8 cellular contexts compared by ENCODE assay signal in the genomic region with DNA sequence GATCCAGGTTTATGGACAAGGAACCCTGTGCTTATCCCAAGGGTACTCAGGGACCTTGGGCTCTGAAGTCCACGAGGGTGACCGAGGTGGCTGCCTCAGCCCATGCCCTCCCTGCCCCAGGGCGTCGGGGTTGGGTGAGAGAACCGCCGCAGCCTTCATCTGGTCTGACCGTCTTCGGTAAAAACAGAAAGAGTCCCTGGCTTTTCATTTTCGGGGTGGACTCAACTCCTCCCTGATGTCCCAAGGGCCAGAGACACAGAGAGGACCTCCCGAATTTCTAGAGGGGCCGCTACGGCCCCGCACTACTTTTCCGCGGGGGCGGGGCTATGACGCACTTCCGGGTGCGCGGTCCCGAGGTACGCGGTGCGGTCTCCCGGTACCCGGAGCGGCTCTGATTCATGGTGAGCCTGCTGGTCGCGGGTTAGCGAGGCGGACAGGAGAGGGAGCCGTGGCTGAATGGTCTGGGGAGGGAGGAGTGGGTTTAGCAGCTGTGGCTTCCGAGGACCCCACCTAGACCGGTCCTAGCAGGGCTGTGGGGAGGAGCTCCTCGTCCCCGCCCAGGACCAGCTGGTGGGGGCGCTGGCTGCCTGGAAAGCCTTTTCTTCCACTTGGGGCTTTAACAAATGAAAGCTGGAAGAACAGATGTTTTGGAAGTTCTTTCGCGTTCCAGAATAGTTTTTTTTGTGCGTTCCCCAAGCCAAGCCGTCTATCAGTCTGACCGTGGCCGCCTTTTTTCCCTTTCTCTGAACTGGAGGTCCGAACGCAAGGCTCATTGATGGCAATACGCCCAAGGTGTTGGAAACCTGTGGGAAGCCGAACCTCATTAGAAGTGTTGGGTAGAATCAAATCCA. TPM values are rescaled to one million over a fixed set of nuclear protein-coding genes. Genes with fewer than 3 reads are reported as not detected.
DNase-seq lines count a peak whose midpoint lies in the region; ATAC-seq and TF ChIP-seq lines count a peak whose summit lies in the region.

Gene ZSCAN21, plus strand, starts transcription at position 334 of the 851 bp plus-strand sequence. CDS start 7,233 bp downstream, outside the sequence.

- H3K4me3 ChIP-seq in H7 (ENCODE audit: insufficient read depth, low read depth, low read length), result peak within 1 kb of the TSS; percentile 71
- peak within 1 kb of the TSS; percentile 82 for H3K4me3 ChIP-seq in MG63
- peak within 1 kb of the TSS; percentile 94 for H3K4me3 ChIP-seq in SK-N-MC

- no peaks in the 10 kb centered on the region; the same call in 1 of the 2 replicates for H3K36me3 ChIP-seq in H7 (replicated peaks; ENCODE audit: control insufficient read depth, insufficient read depth, low read length)
- H3K36me3 ChIP-seq in MG63, result no peaks in the 10 kb centered on the region
- H3K36me3 ChIP-seq in SK-N-MC (ENCODE audit: insufficient read depth, low read length), result no peaks in the 10 kb centered on the region

- H3K27me3 ChIP-seq in H7 (ENCODE audit: control insufficient read depth, insufficient read depth, low read length), result no peaks in the 10 kb centered on the region
- H3K27me3 ChIP-seq in MG63, result no peaks in the 10 kb centered on the region

- peak within 1 kb of the TSS; percentile 92 for H3K9ac ChIP-seq in SK-N-MC (ENCODE audit: insufficient read length)

- no peaks in the 10 kb centered on the region for H3K9me3 Mint-ChIP-seq in activated naive CD4-positive, alpha-beta T cell treated with anti-CD3 and anti-CD28 coated beads, Interleukin-2, amount 50 U/mL, for 72 hours

- peak; percentile 94 to 98 for ATAC-seq in activated naive CD4-positive, alpha-beta T cell treated with anti-CD3 and anti-CD28 coated beads, Interleukin-2, amount 50 U/mL, for 72 hours
- ATAC-seq in omental fat pad (ENCODE audit: low FRiP score), result peak; percentile 98

- no peaks in the 10 kb centered on the region for H3K9me3 ChIP-seq in MG63
- no peaks in the 10 kb centered on the region for H3K9me3 ChIP-seq in SK-N-MC (ENCODE audit: low read depth, low read length)

- no peak for TF ChIP-seq CTCF in omental fat pad (IDR thresholded peaks at IDR 0.05)

- no peaks in the 10 kb centered on the region for H3K36me3 Mint-ChIP-seq in activated naive CD4-positive, alpha-beta T cell treated with anti-CD3 and anti-CD28 coated beads, Interleukin-2, amount 50 U/mL, for 72 hours

- peak within 1 kb of the TSS; percentile 63 for H3K27ac ChIP-seq in SK-N-MC
- peak within 1 kb of the TSS; percentile 90 for H3K27ac ChIP-seq in temporal lobe (ENCODE audit: low read depth, low read length)

- DNase-seq in GDM1 (lab: John Stamatoyannopoulos, UW) (peak; percentile 55), H7 (peak; percentile 98), MG63 (peak; percentile 79), SK-N-MC (ENCODE audit: low read depth, low spot score) (no peak), glomerular visceral epithelial cell (ENCODE audit: extremely low spot score) (peak; percentile 80), omental fat pad (ENCODE audit: low spot score) (peak; percentile 76)
- DNase-seq in activated naive CD4-positive, alpha-beta T cell treated with anti-CD3 and anti-CD28 coated beads, Interleukin-2, amount 50 U/mL, for 72 hours (ENCODE audit: low spot score in 2 of 2), result peak; percentile 81 to 91

- H3K27ac Mint-ChIP-seq in activated naive CD4-positive, alpha-beta T cell treated with anti-CD3 and anti-CD28 coated beads, Interleukin-2, amount 50 U/mL, for 72 hours, result peak within 1 kb of the TSS; percentile 87 to 94

RNA-seq across cellular contexts. Expression of gene ZSCAN21, which starts in this region (rescaled TPM):
- total RNA-seq in H7 (2014; rRNA removed; shearing (Covaris generic)), result 27.2 and 32.9 TPM in 2 replicates
- total RNA-seq in MG63 (2014; rRNA removed; shearing (Covaris generic); ENCODE audit: low replicate concordance), result 3.6 and 6.3 TPM in 2 replicates
- total RNA-seq in activated naive CD4-positive, alpha-beta T cell treated with anti-CD3 and anti-CD28 coated beads, Interleukin-2, amount 50 U/mL, for 72 hours, result 1 to 10 TPM; 3.8 to 7.1 TPM
- 10 to 100 TPM; 11.4 to 14.7 (median 12.4) TPM for total RNA-seq in omental fat pad
- 13.5 TPM for total RNA-seq in temporal lobe
